In genomic region chr11:46669606-46670243, GRCh38 we compare ENCODE assay signal across 6 cellular contexts. TPM values are rescaled to one million over a fixed set of nuclear protein-coding genes. Genes with fewer than 3 reads are reported as not detected.
A peak's percentile ranks its signal among the peaks of the same experiment; 100 is the strongest.
DNase-seq lines count a peak whose midpoint lies in the region; ATAC-seq and TF ChIP-seq lines count a peak whose summit lies in the region.

No MANE protein-coding gene starts in this region.

- H3K79me1 ChIP-seq in H9 (ENCODE audit: insufficient read depth, low read depth, low read length, poor library complexity, severe bottlenecking) (no peaks in the 10 kb centered on the region), mesendoderm (ENCODE audit: low read length) (no peaks in the 10 kb centered on the region)

- no peak overlapping the region for H3K14ac ChIP-seq in H9 (ENCODE audit: insufficient read depth, low read length)

- no CpG with 5 or more reads among the region's 4 CpGs for WGBS in H9 (ENCODE audit: extremely low coverage, insufficient read length, low lambda C conversion rate)
- WGBS in mesendoderm (ENCODE audit: extremely low coverage, insufficient coverage, low lambda C conversion rate), result no CpG with 5 or more reads among the region's 4 CpGs

- H3K4me2 ChIP-seq in H9 (ENCODE audit: insufficient read depth, insufficient read length, low read length) (no peak overlapping the region), mesendoderm (ENCODE audit: low read length) (no peak overlapping the region)

- no peak for DNase-seq in H9
- no peak for DNase-seq in T-helper 17 cell
- DNase-seq in mesendoderm, result peak; percentile 54
- DNase-seq in NCI-H1092 (lab: John Stamatoyannopoulos, UW), result no peak
- no peak for DNase-seq in occipital lobe (lab: John Stamatoyannopoulos, UW)

- H3K9me3 ChIP-seq in H9 (ENCODE audit: control insufficient read depth, low read depth, low read length) (no peaks in the 10 kb centered on the region), T-helper 17 cell (ENCODE audit: control insufficient read depth, low read length, poor library complexity, severe bottlenecking) (no peaks in the 10 kb centered on the region)

- no peaks in the 10 kb centered on the region for H3K4me1 ChIP-seq in H9 (ENCODE audit: insufficient read depth, low read length)
- H3K4me1 ChIP-seq in mesendoderm (ENCODE audit: control insufficient read depth, low read depth, low read length), result peaks cover 4% of the 10 kb centered on the region

- no peak overlapping the region for H3T11ph ChIP-seq in H9 (ENCODE audit: low read length)

- H3K27ac ChIP-seq in H9 (ENCODE audit: insufficient read length, low read depth, low read length) (no peak overlapping the region), mesendoderm (ENCODE audit: low read depth, low read length) (no peak overlapping the region)

- H3K4me1 Mint-ChIP-seq in H9 (peaks cover 8% of the 10 kb centered on the region in 2 experiments), T-helper 17 cell (peaks cover 43% of the 10 kb centered on the region)

- no peaks in the 10 kb centered on the region for H4K20me1 ChIP-seq in H9 (ENCODE audit: control insufficient read depth, insufficient read depth, insufficient read length)

- no peak overlapping the region for H3K27ac Mint-ChIP-seq in H9
- H3K27ac Mint-ChIP-seq in T-helper 17 cell, result peak overlapping the region; percentile 93

- H2BK5ac ChIP-seq in H9 (ENCODE audit: insufficient read length, low read length), result no peak overlapping the region
- no peak overlapping the region for H2BK5ac ChIP-seq in mesendoderm (ENCODE audit: low read length)

- H3K9me3 Mint-ChIP-seq in H9, result no peaks in the 10 kb centered on the region

- no peak overlapping the region for H2BK20ac ChIP-seq in H9 (ENCODE audit: low read depth, low read length, poor library complexity, severe bottlenecking)

- H3K4me3 Mint-ChIP-seq in H9 (no peak overlapping the region), T-helper 17 cell (peak overlapping the region; percentile 76)

- H2AFZ ChIP-seq in H9 (ENCODE audit: low read length), result no peak overlapping the region

- H3K56ac ChIP-seq in H9 (ENCODE audit: insufficient read length, low read depth, low read length), result no peak overlapping the region
- no peak overlapping the region for H3K56ac ChIP-seq in mesendoderm (ENCODE audit: low read length)

- no peak overlapping the region for H2AK5ac ChIP-seq in H9 (ENCODE audit: insufficient read length, low read length)
- H2AK5ac ChIP-seq in mesendoderm (ENCODE audit: low read length), result no peak overlapping the region

- H4K91ac ChIP-seq in H9 (ENCODE audit: insufficient read length, low read depth, low read length), result no peak overlapping the region

- H3K27me3 ChIP-seq in H9 (ENCODE audit: insufficient read depth, low read length), result no peaks in the 10 kb centered on the region
- no peaks in the 10 kb centered on the region for H3K27me3 ChIP-seq in mesendoderm (ENCODE audit: insufficient read depth, low read length, poor library complexity)

- no peaks in the 10 kb centered on the region for H3K27me3 Mint-ChIP-seq in H9 (ENCODE audit: low read depth)
- no peaks in the 10 kb centered on the region for H3K27me3 Mint-ChIP-seq in T-helper 17 cell

- H3K36me3 ChIP-seq in mesendoderm (ENCODE audit: control insufficient read depth, insufficient read depth, low read length), result peaks cover 5% of the 10 kb centered on the region

- peak; percentile 69 for TF ChIP-seq CTCF in H9 (conservative IDR thresholded peaks at IDR 0.05)

- no peak overlapping the region for H3K23ac ChIP-seq in H9 (ENCODE audit: insufficient read length, low read depth, low read length)
- H3K23ac ChIP-seq in mesendoderm (ENCODE audit: low read length), result no peak overlapping the region

- no peak overlapping the region for H3K4me3 ChIP-seq in mesendoderm (ENCODE audit: low read length)

- no peaks in the 10 kb centered on the region for H3K79me2 ChIP-seq in H9 (ENCODE audit: insufficient read depth, low read length)
- H3K79me2 ChIP-seq in mesendoderm (ENCODE audit: control insufficient read depth, insufficient read depth, low read length), result no peaks in the 10 kb centered on the region

- H2BK15ac ChIP-seq in H9 (ENCODE audit: low read depth, low read length) (no peak overlapping the region), mesendoderm (replicated peaks; ENCODE audit: low read depth) (no peak overlapping the region)

- H3K36me3 Mint-ChIP-seq in H9 (ENCODE audit: insufficient read depth in 1 of 3, low read depth in 3 of 3) (peaks cover 20 to 70% (median 68%) of the 10 kb centered on the region in 3 experiments; a peak in 6 of 7 replicates), T-helper 17 cell (ENCODE audit: low read depth) (peaks cover 4% of the 10 kb centered on the region)

- H4K8ac ChIP-seq in H9 (replicated peaks; ENCODE audit: insufficient read length, low read depth, low read length) (no peak overlapping the region), mesendoderm (ENCODE audit: low read depth, low read length) (no peak overlapping the region)

- H2BK12ac ChIP-seq in H9 (ENCODE audit: insufficient read length, low read depth, low read length), result no peak overlapping the region

- no peaks in the 10 kb centered on the region for H3K23me2 ChIP-seq in H9 (ENCODE audit: insufficient read length, low read depth, low read length, poor library complexity, severe bottlenecking)

- ATAC-seq in T-helper 17 cell, result no peak
- ATAC-seq in GM18502 (IDR thresholded peaks at IDR 0.05; ENCODE audit: poor library complexity, unreplicated experiment), result no peak

- H4K5ac ChIP-seq in H9 (ENCODE audit: insufficient read length, low read depth, low read length) (no peak overlapping the region), mesendoderm (ENCODE audit: low read length) (no peak overlapping the region)

- H2BK120ac ChIP-seq in H9 (ENCODE audit: low read depth, low read length, poor library complexity, severe bottlenecking), result no peak overlapping the region
- H2BK120ac ChIP-seq in mesendoderm (ENCODE audit: low read depth, low read length), result no peak overlapping the region

- H3K9ac ChIP-seq in H9 (ENCODE audit: extremely low read depth, insufficient read length, low read length) (no peak overlapping the region), mesendoderm (ENCODE audit: low read length) (no peak overlapping the region)

- no peak overlapping the region for H3K18ac ChIP-seq in H9 (ENCODE audit: insufficient read length, low read depth, low read length)
- no peak overlapping the region for H3K18ac ChIP-seq in mesendoderm (ENCODE audit: low read length)

- H3K4ac ChIP-seq in H9 (ENCODE audit: low read depth, low read length), result no peak overlapping the region
- no peak overlapping the region for H3K4ac ChIP-seq in mesendoderm (ENCODE audit: low read depth, low read length)

RNA-seq across cellular contexts. Expression of gene ARHGAP1, which starts 30.7 kb away (rescaled TPM):
- total RNA-seq in H9 (2021) (45.3 and 47.9 TPM in 2 replicates), T-helper 17 cell (10 to 100 TPM; 58.0 to 65.9 TPM), occipital lobe (17.6 TPM)
- polyA plus RNA-seq in mesendoderm (2013, experiment 1 of 2), result 42.0 TPM
- polyA plus RNA-seq in mesendoderm (2013, experiment 2 of 2), result 42.6 TPM

RNA-seq across cellular contexts. Expression of gene ZNF408, which starts 31.1 kb away (rescaled TPM):
- total RNA-seq in H9 (2021), result 16.6 and 16.9 TPM in 2 replicates
- total RNA-seq in T-helper 17 cell, result 10 to 100 TPM; 11.0 to 14.7 TPM
- polyA plus RNA-seq in mesendoderm (2013, experiment 1 of 2), result 8.8 TPM
- 8.9 TPM for polyA plus RNA-seq in mesendoderm (2013, experiment 2 of 2)
- 4.2 TPM for total RNA-seq in occipital lobe

RNA-seq across cellular contexts. Expression of gene F2, which starts 49.3 kb away (rescaled TPM):
- total RNA-seq in H9 (2021), result not detected in 2 replicates
- not detected for total RNA-seq in T-helper 17 cell
- polyA plus RNA-seq in mesendoderm (2013, experiment 1 of 2), result 0.06 TPM
- polyA plus RNA-seq in mesendoderm (2013, experiment 2 of 2), result 0.08 TPM
- 0.16 TPM for total RNA-seq in occipital lobe

RNA-seq across cellular contexts. Expression of gene ATG13, which starts 52.4 kb away (rescaled TPM):
- total RNA-seq in H9 (2021) (79.1 and 83.0 TPM in 2 replicates), T-helper 17 cell (100 to 1,000 TPM; 110 to 129 TPM), occipital lobe (54.3 TPM)
- polyA plus RNA-seq in mesendoderm (2013, experiment 1 of 2), result 57.8 TPM
- 62.1 TPM for polyA plus RNA-seq in mesendoderm (2013, experiment 2 of 2)

RNA-seq across cellular contexts. Expression of gene HARBI1, which starts 52.7 kb away (rescaled TPM):
- total RNA-seq in H9 (2021), result 6.3 and 7.3 TPM in 2 replicates
- 10 to 100 TPM; 17.2 to 17.4 TPM for total RNA-seq in T-helper 17 cell
- polyA plus RNA-seq in mesendoderm (2013, experiment 1 of 2), result 3.2 TPM
- polyA plus RNA-seq in mesendoderm (2013, experiment 2 of 2), result 2.9 TPM
- 6.7 TPM for total RNA-seq in occipital lobe
